Comparison of ENCODE assay signal across 1 cellular context in the genomic region with DNA sequence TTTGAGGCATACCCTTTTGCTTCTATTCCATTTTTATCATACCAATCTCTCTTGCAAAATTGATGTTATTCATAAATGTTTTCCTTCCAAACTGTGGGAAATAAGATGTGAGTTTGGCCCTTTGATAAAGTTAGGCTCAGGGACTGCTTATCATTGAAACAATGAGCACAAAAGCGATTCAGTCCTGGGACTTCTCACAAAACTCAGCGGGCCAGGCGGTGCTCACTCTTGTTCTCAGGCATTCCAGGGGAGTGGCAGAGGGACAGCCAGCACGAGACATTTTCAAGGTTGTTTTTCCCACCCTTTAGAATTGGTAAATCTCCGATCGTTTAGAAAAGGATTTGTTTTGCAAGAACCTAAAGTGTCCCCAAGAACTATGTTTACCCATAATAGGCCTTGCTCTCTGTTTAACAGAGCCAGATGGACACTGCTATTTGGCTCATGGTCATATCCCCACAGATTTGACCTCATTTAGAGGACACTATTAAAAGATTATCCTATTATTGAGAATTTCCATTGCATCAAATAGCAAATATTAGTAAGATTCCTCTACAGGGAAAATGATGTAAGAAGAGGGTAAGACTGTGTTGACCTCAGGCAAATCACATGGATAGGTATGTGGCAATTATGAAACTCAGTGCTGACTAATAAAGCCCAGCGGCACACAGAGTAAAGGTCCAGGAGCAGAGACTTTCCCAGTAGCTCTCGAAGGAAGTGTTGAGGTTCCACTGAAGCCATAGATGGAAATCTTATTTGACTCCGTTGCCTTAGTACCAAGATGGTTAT.
TF ChIP-seq lines count a peak whose summit lies in the region.

No MANE protein-coding gene starts in this region.

TF ChIP-seq in A549, 52 proteins besides CTCF, POLR2A, EP300 and RAD21 (continued from another document):
- no peak for TF ChIP-seq ZC3H11A (IDR thresholded peaks at IDR 0.05)
- TF ChIP-seq TFCP2L1 (CRISPR knock-in tag; IDR thresholded peaks at IDR 0.05) = no peak
- TF ChIP-seq, protein P1, sequence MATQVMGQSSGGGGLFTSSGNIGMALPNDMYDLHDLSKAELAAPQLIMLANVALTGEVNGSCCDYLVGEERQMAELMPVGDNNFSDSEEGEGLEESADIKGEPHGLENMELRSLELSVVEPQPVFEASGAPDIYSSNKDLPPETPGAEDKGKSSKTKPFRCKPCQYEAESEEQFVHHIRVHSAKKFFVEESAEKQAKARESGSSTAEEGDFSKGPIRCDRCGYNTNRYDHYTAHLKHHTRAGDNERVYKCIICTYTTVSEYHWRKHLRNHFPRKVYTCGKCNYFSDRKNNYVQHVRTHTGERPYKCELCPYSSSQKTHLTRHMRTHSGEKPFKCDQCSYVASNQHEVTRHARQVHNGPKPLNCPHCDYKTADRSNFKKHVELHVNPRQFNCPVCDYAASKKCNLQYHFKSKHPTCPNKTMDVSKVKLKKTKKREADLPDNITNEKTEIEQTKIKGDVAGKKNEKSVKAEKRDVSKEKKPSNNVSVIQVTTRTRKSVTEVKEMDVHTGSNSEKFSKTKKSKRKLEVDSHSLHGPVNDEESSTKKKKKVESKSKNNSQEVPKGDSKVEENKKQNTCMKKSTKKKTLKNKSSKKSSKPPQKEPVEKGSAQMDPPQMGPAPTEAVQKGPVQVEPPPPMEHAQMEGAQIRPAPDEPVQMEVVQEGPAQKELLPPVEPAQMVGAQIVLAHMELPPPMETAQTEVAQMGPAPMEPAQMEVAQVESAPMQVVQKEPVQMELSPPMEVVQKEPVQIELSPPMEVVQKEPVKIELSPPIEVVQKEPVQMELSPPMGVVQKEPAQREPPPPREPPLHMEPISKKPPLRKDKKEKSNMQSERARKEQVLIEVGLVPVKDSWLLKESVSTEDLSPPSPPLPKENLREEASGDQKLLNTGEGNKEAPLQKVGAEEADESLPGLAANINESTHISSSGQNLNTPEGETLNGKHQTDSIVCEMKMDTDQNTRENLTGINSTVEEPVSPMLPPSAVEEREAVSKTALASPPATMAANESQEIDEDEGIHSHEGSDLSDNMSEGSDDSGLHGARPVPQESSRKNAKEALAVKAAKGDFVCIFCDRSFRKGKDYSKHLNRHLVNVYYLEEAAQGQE (IDR thresholded peaks at IDR 0.05) = no peak
- TF ChIP-seq NR3C1 (IDR thresholded peaks at IDR 0.05) = no peak
- peak; percentile 35; the same call in 1 of the 2 replicates for TF ChIP-seq NPAS2 (CRISPR knock-in tag; IDR thresholded peaks at IDR 0.05; ENCODE audit: borderline replicate concordance)
- TF ChIP-seq ZNF302 (CRISPR knock-in tag; IDR thresholded peaks at IDR 0.05) = no peak
- TF ChIP-seq NFE2L2 (conservative IDR thresholded peaks at IDR 0.05; ENCODE audit: low read length) = no peak; the same call in 1 of the 2 replicates
- no peak for TF ChIP-seq CHD2 (IDR thresholded peaks at IDR 0.05; ENCODE audit: low read length, partially characterized antibody)
- TF ChIP-seq CBX2 (IDR thresholded peaks at IDR 0.05; ENCODE audit: borderline replicate concordance, low read depth) = no peak
- TF ChIP-seq CBX8 (IDR thresholded peaks at IDR 0.05) = no peak
- TF ChIP-seq KDM5A (IDR thresholded peaks at IDR 0.05) = no peak
- no peak for TF ChIP-seq FOSB (CRISPR knock-in tag; IDR thresholded peaks at IDR 0.05)
- no peak for TF ChIP-seq POLR2AphosphoS2 (conservative IDR thresholded peaks at IDR 0.05; ENCODE audit: low read length)
- no peak for TF ChIP-seq CHD4 (IDR thresholded peaks at IDR 0.05; ENCODE audit: borderline replicate concordance)
- no peak for TF ChIP-seq MAFK (IDR thresholded peaks at IDR 0.05; ENCODE audit: partially characterized antibody)
- TF ChIP-seq ZFP36 (IDR thresholded peaks at IDR 0.05; ENCODE audit: borderline replicate concordance, partially characterized antibody) = no peak
- peak; percentile 30; the same call in 1 of the 2 replicates for TF ChIP-seq HOXA7 (CRISPR knock-in tag; IDR thresholded peaks at IDR 0.05)
- TF ChIP-seq TP53 (CRISPR knock-in tag; IDR thresholded peaks at IDR 0.05) = no peak
- TF ChIP-seq, protein P2, sequence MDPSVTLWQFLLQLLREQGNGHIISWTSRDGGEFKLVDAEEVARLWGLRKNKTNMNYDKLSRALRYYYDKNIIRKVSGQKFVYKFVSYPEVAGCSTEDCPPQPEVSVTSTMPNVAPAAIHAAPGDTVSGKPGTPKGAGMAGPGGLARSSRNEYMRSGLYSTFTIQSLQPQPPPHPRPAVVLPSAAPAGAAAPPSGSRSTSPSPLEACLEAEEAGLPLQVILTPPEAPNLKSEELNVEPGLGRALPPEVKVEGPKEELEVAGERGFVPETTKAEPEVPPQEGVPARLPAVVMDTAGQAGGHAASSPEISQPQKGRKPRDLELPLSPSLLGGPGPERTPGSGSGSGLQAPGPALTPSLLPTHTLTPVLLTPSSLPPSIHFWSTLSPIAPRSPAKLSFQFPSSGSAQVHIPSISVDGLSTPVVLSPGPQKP (IDR thresholded peaks at IDR 0.05; ENCODE audit: low read depth, low read length) = no peak
- peak; percentile 78 for TF ChIP-seq ZSCAN20 (CRISPR knock-in tag; IDR thresholded peaks at IDR 0.05)
- TF ChIP-seq, protein P3, sequence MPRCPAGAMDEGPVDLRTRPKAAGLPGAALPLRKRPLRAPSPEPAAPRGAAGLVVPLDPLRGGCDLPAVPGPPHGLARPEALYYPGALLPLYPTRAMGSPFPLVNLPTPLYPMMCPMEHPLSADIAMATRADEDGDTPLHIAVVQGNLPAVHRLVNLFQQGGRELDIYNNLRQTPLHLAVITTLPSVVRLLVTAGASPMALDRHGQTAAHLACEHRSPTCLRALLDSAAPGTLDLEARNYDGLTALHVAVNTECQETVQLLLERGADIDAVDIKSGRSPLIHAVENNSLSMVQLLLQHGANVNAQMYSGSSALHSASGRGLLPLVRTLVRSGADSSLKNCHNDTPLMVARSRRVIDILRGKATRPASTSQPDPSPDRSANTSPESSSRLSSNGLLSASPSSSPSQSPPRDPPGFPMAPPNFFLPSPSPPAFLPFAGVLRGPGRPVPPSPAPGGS (IDR thresholded peaks at IDR 0.05) = peak; percentile 97
- peak; percentile 69; the same call in 1 of the 2 replicates for TF ChIP-seq BHLHE40 (IDR thresholded peaks at IDR 0.05; ENCODE audit: low read depth, low read length)
- TF ChIP-seq JUN (IDR thresholded peaks at IDR 0.05) = peak; percentile 98 to 99
- no peak for TF ChIP-seq EHMT2 (IDR thresholded peaks at IDR 0.05; ENCODE audit: low read depth)
- peak; percentile 16; the same call in 1 of the 2 replicates for TF ChIP-seq FOXS1 (CRISPR knock-in tag; IDR thresholded peaks at IDR 0.05)
- no peak for TF ChIP-seq RNF2 (IDR thresholded peaks at IDR 0.05; ENCODE audit: borderline replicate concordance, low read depth)
- TF ChIP-seq SREBF2 (IDR thresholded peaks at IDR 0.05) = no peak
- TF ChIP-seq JUNB (IDR thresholded peaks at IDR 0.05) = peak; percentile 98
- TF ChIP-seq, protein P4, sequence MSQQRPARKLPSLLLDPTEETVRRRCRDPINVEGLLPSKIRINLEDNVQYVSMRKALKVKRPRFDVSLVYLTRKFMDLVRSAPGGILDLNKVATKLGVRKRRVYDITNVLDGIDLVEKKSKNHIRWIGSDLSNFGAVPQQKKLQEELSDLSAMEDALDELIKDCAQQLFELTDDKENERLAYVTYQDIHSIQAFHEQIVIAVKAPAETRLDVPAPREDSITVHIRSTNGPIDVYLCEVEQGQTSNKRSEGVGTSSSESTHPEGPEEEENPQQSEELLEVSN (IDR thresholded peaks at IDR 0.05; ENCODE audit: borderline replicate concordance, low read depth) = peak; percentile 69; the same call in 1 of the 2 replicates
- TF ChIP-seq ESRRA (IDR thresholded peaks at IDR 0.05; ENCODE audit: borderline replicate concordance, low read length) = no peak
- TF ChIP-seq, protein P5, sequence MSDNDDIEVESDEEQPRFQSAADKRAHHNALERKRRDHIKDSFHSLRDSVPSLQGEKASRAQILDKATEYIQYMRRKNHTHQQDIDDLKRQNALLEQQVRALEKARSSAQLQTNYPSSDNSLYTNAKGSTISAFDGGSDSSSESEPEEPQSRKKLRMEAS (IDR thresholded peaks at IDR 0.05) = peak; percentile 60
- no peak for TF ChIP-seq PHF8 (IDR thresholded peaks at IDR 0.05; ENCODE audit: borderline replicate concordance, low read depth)
- peak; percentile 26; the same call in 1 of the 2 replicates for TF ChIP-seq HOXB13 (CRISPR knock-in tag; IDR thresholded peaks at IDR 0.05; ENCODE audit: low read depth)
- TF ChIP-seq RARB (CRISPR knock-in tag; IDR thresholded peaks at IDR 0.05) = peak; percentile 95
- TF ChIP-seq CEBPB (IDR thresholded peaks at IDR 0.05) = peak; percentile 98 to 99
- TF ChIP-seq, protein P6, sequence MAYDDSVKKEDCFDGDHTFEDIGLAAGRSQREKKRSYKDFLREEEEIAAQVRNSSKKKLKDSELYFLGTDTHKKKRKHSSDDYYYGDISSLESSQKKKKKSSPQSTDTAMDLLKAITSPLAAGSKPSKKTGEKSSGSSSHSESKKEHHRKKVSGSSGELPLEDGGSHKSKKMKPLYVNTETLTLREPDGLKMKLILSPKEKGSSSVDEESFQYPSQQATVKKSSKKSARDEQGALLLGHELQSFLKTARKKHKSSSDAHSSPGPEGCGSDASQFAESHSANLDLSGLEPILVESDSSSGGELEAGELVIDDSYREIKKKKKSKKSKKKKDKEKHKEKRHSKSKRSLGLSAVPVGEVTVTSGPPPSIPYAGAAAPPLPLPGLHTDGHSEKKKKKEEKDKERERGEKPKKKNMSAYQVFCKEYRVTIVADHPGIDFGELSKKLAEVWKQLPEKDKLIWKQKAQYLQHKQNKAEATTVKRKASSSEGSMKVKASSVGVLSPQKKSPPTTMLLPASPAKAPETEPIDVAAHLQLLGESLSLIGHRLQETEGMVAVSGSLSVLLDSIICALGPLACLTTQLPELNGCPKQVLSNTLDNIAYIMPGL (CRISPR knock-in tag; IDR thresholded peaks at IDR 0.05; ENCODE audit: borderline replicate concordance) = no peak
- no peak for TF ChIP-seq MYC (IDR thresholded peaks at IDR 0.05; ENCODE audit: borderline replicate concordance, low read length)
- TF ChIP-seq, protein P7, sequence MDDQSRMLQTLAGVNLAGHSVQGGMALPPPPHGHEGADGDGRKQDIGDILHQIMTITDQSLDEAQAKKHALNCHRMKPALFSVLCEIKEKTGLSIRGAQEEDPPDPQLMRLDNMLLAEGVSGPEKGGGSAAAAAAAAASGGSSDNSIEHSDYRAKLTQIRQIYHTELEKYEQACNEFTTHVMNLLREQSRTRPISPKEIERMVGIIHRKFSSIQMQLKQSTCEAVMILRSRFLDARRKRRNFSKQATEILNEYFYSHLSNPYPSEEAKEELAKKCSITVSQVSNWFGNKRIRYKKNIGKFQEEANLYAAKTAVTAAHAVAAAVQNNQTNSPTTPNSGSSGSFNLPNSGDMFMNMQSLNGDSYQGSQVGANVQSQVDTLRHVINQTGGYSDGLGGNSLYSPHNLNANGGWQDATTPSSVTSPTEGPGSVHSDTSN (IDR thresholded peaks at IDR 0.05) = no peak
- TF ChIP-seq KDM1A (IDR thresholded peaks at IDR 0.05; ENCODE audit: low read depth) = no peak
